Comparison of ENCODE assay signal across 27 cellular contexts in the genomic region with DNA sequence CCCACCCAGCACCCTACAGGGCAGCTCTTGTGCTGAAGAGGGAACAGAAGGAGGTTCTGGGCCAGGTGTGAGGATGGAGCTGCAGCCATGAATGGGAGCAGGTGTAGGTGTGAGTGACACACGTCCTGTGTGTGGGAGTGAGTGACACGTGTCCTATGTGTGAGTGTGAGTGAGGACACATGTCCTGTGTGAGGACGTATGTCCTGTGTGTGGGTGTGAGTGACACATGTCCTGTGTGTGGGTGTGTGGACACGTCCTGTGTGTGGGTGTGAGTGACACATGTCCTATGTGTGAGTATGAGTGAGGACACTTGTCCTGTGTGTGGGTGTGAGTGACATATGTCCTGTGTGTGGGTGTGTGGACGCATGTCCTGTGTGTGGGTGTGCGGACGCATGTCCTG. TPM values are rescaled to one million over a fixed set of nuclear protein-coding genes. Genes with fewer than 3 reads are reported as not detected.
DNase-seq lines count a peak whose midpoint lies in the region; ATAC-seq, FAIRE-seq and TF ChIP-seq lines count a peak whose summit lies in the region.
"Had no signal": no experiment of that assay in that cellular context is flagged by ENCODE, and none has a peak within 500 bp of the region (broad histone marks: within the 10 kb centered on the region; RNA-seq: fewer than 3 reads in every experiment).

No MANE protein-coding gene starts in this region.

- H4K91ac ChIP-seq in H1 (replicated peaks; ENCODE audit: insufficient read length, low read length), result no peak overlapping the region

- H2BK12ac ChIP-seq in H1 (ENCODE audit: low read depth, low read length), result 0 out of 2 replicates have a peak overlapping the region, but pooled peaks have one; percentile 27

- H3F3A ChIP-seq in GM23248 (ENCODE audit: insufficient read depth), result no peaks in the 10 kb centered on the region

- no peak for TF ChIP-seq POLR2A in H1 (IDR thresholded peaks at IDR 0.05; ENCODE audit: control extremely low read depth in 1 of 2, low read depth in 2 of 2, low read length in 2 of 2)

- no peak for TF ChIP-seq RAD21 in H1 (IDR thresholded peaks at IDR 0.05 in 1 of 2, conservative IDR thresholded peaks at IDR 0.05 in 1 of 2; ENCODE audit: low read depth in 2 of 2, low read length in 2 of 2)

- no peaks in the 10 kb centered on the region for H3K79me1 ChIP-seq in H1 (ENCODE audit: low read depth, low read length)

- no peak overlapping the region for H3K14ac ChIP-seq in H1 (ENCODE audit: insufficient read length)

- H2AK5ac ChIP-seq in H1 (ENCODE audit: low read depth, low read length), result 0 out of 2 replicates have a peak overlapping the region, but pooled peaks have one; percentile 82

- no peak overlapping the region for H3K4me3 ChIP-seq in H1 (ENCODE audit: extremely low read depth in 1 of 4, insufficient read depth in 2 of 4, low read depth in 3 of 4, low read length in 4 of 4)
- H3K4me3 ChIP-seq in GM23248, result no peak overlapping the region
- H3K4me3 ChIP-seq: breast epithelium had no signal

- H3K23me2 ChIP-seq in H1 (ENCODE audit: low read depth, low read length), result 0 out of 2 replicates have a peak, but pooled peaks cover 3% of the 10 kb centered on the region

- H2BK20ac ChIP-seq in H1 (ENCODE audit: low read length), result no peak overlapping the region

- POLR2A ChIA-PET in H1 (lab: Charles Lee; ENCODE audit: partially characterized antibody), result no interaction called here

- H3K56ac ChIP-seq in H1 (replicated peaks; ENCODE audit: insufficient read length, low read depth, low read length), result no peak overlapping the region

- ATAC-seq in stimulated activated naive CD8-positive, alpha-beta T cell treated with anti-CD3 and anti-CD28 coated beads, Interleukin-15, Interleukin-2, amounts not matched to agents 100 U/mL and 50 U/mL, for 24 hours, result peak; percentile 34
- ATAC-seq: left colon had no signal

- no peak overlapping the region for H2BK120ac ChIP-seq in H1 (replicated peaks; ENCODE audit: low read depth, low read length)

- TF ChIP-seq CTCF in H1 (IDR thresholded peaks at IDR 0.05; ENCODE audit: control extremely low read depth in 1 of 3, insufficient read depth in 1 of 3, low read depth in 1 of 3, low read length in 3 of 3), result no peak

- TF ChIP-seq EP300 in H1 (IDR thresholded peaks at IDR 0.05; ENCODE audit: borderline replicate concordance in 1 of 2, low read depth in 2 of 2, low read length in 2 of 2), result no peak

- no peaks in the 10 kb centered on the region for H3K27me3 ChIP-seq in H1 (replicated peaks in 1 of 4; ENCODE audit: control insufficient read depth in 3 of 4, extremely low read depth in 1 of 4, insufficient read depth in 3 of 4, low read length in 3 of 4)
- no peaks in the 10 kb centered on the region; the same call in 1 of the 2 replicates for H3K27me3 ChIP-seq in GM23248 (replicated peaks; ENCODE audit: insufficient read depth)

- H2BK5ac ChIP-seq in H1 (ENCODE audit: low read depth, low read length), result 0 out of 2 replicates have a peak overlapping the region, but pooled peaks have one; percentile 71

- H3K36me3 ChIP-seq in H1 (ENCODE audit: control insufficient read depth in 2 of 4, insufficient read depth in 4 of 4, low read length in 3 of 4) (no peaks in the 10 kb centered on the region; a peak in 1 of 8 replicates), GM23248 (ENCODE audit: low read depth) (no peaks in the 10 kb centered on the region)
- H3K36me3 ChIP-seq: breast epithelium had no signal

- H3K4ac ChIP-seq in H1 (replicated peaks; ENCODE audit: insufficient read length, low read depth, low read length), result no peak overlapping the region

- no peak overlapping the region for H2BK15ac ChIP-seq in H1 (ENCODE audit: low read length)

- H3K9me2 ChIP-seq in GM23248 (ENCODE audit: insufficient read depth), result no peaks in the 10 kb centered on the region

- 90% methylated on average over 7 of the region's 7 CpGs; no CpG with 5 or more reads in 1 of the 2 experiments for WGBS in H1 (ENCODE audit: extremely low coverage in 1 of 2, insufficient coverage in 1 of 2, insufficient read length in 1 of 2, insufficient replicate concordance in 2 of 2, low coverage in 1 of 2, low lambda C conversion rate in 2 of 2, missing lambda C conversion rate in 1 of 2), 2 experiments
- WGBS in GM23248 (ENCODE audit: low coverage in 1 of 2, low lambda C conversion rate in 2 of 2, missing lambda C conversion rate in 2 of 2), 2 experiments, result 62 to 75% methylated on average over 7 of the region's 7 CpGs

- no peak overlapping the region for H4K8ac ChIP-seq in H1 (ENCODE audit: extremely low read depth, insufficient read depth, low read length)

- H3K9me3 ChIP-seq in H1 (ENCODE audit: insufficient read depth in 2 of 2, low read depth in 1 of 2, low read length in 1 of 2) (peaks cover 11 to 12% of the 10 kb centered on the region in 2 experiments; a peak in 2 of 4 replicates), GM23248 (ENCODE audit: low read depth) (no peaks in the 10 kb centered on the region)
- H3K9me3 ChIP-seq: breast epithelium had no signal

- H2AFZ ChIP-seq in H1 (ENCODE audit: low read length) (no peak overlapping the region), GM23248 (no peak overlapping the region)

- H3K79me2 ChIP-seq in H1 (ENCODE audit: control insufficient read depth in 1 of 2, insufficient read depth in 2 of 2, low read length in 2 of 2), result no peaks in the 10 kb centered on the region
- no peaks in the 10 kb centered on the region for H3K79me2 ChIP-seq in GM23248 (ENCODE audit: insufficient read depth)

- no peak overlapping the region for H3K27ac ChIP-seq in H1 (ENCODE audit: low read depth, low read length)
- H3K27ac ChIP-seq in GM23248, result no peak overlapping the region
- H3K27ac ChIP-seq: breast epithelium, HL-60, VCaP had no signal

- no peak overlapping the region for H3K9ac ChIP-seq in H1 (replicated peaks in 1 of 4; ENCODE audit: extremely low read depth in 1 of 4, low read depth in 3 of 4, low read length in 3 of 4)
- no peak overlapping the region for H3K9ac ChIP-seq in GM23248

- no peak overlapping the region for H4K5ac ChIP-seq in H1 (ENCODE audit: insufficient read length, low read depth, low read length)

- H4K20me1 ChIP-seq in H1 (replicated peaks in 1 of 2; ENCODE audit: control insufficient read depth in 1 of 2, insufficient read depth in 2 of 2, low read length in 2 of 2), result peaks cover 0 to 4% of the 10 kb centered on the region in 2 experiments
- no peaks in the 10 kb centered on the region for H4K20me1 ChIP-seq in GM23248 (ENCODE audit: insufficient read depth)

- no peak overlapping the region for H3K18ac ChIP-seq in H1 (ENCODE audit: extremely low read depth, low read length)

- peaks cover 0 to 1% (median under 1%) of the 10 kb centered on the region in 4 experiments; a peak in 3 of 7 replicates for H3K4me1 ChIP-seq in H1 (replicated peaks in 1 of 4; ENCODE audit: control insufficient read depth in 3 of 4, insufficient read depth in 4 of 4, low read length in 3 of 4)
- H3K4me1 ChIP-seq in GM23248 (ENCODE audit: insufficient read depth), result no peaks in the 10 kb centered on the region
- H3K4me1 ChIP-seq: breast epithelium had no signal

- CTCF ChIA-PET in H1 (lab: Charles Lee; ENCODE audit: partially characterized antibody), result interaction anchor here (0.8 to 1.7 kb wide), 5 partner anchors 10 to 132 kb away, joined by 3 to 7 read pairs (median 4); no protein-coding TSS in a partner anchor

- H3K23ac ChIP-seq in H1 (ENCODE audit: insufficient read length), result no peak overlapping the region

- in situ Hi-C loops in GM23248 (cut with MboI), result no loop called here

- FAIRE-seq in H1 (lab: Jason Lieb, UNC), result no peak
- FAIRE-seq: A204.1, GM12892 had no signal

- peak; percentile 30 to 36 for DNase-seq in activated CD4-positive, alpha-beta T cell treated with anti-CD3 and anti-CD28 coated beads, Interleukin-2, amount 50 U/mL, for 4 hours
- no peak for DNase-seq in activated CD4-positive, alpha-beta T cell treated with anti-CD3 and anti-CD28 coated beads for 1 hour
- peak; percentile 18 for DNase-seq in stimulated activated CD8-positive, alpha-beta memory T cell treated with anti-CD3 and anti-CD28 coated beads, Interleukin-12 subunit alpha, Interleukin-12 subunit beta, amount 100 ng/mL, for 4 hours (ENCODE audit: low read depth)
- no peak for DNase-seq in stimulated activated CD8-positive, alpha-beta memory T cell treated with anti-CD3 and anti-CD28 coated beads, Interleukin-4, amount 100 ng/mL, for 48 hours
- DNase-seq in H1 (ENCODE audit: low read depth in 1 of 2, low spot score in 2 of 2) (no peak), GM23248 (no peak), DMS114 treated with DMSO at 0.1 percent for 48 hours (lab: John Stamatoyannopoulos, UW; ENCODE audit: unreplicated experiment) (no peak)
- DNase-seq in stimulated activated naive CD8-positive, alpha-beta T cell treated with anti-CD3 and anti-CD28 coated beads, Interleukin-15, Interleukin-2, amounts not matched to agents 100 U/mL and 50 U/mL, for 24 hours, result peak; percentile 22
- DNase-seq: activated CD8-positive, alpha-beta memory T cell treated with anti-CD3 and anti-CD28 coated beads for 24 hours; CD8-positive, alpha-beta memory T cell; DMS 273 treated with DMSO at 0.1 percent for 48 hours; HFFc6; hippocampal formation; immature natural killer cell; left colon; mammary epithelial cell; MV-4-11; NCI-H2171; NCI-H524 treated with DMSO at 0.1 percent for 48 hours; nephron progenitor cell; SHP77; substantia nigra had no signal

- H3K4me2 ChIP-seq in H1 (ENCODE audit: insufficient read depth in 1 of 2, low read depth in 2 of 2, low read length in 2 of 2), result no peak overlapping the region
- no peak overlapping the region for H3K4me2 ChIP-seq in GM23248 (ENCODE audit: unreplicated experiment)

RNA-seq across cellular contexts. Expression of gene MEGF6, which starts 26.4 kb away (rescaled TPM):
- total RNA-seq in H1 (2021; fragmentation: NEBNext Ultra II Directional; extraction: Animal tissue kit (Norgen Biotek cat#: 25700)), result 13.2 and 14.8 TPM in 2 replicates
- 4.1 and 9.5 TPM in 2 replicates for polyA plus RNA-seq in H1 (2011; rRNA removed)
- 7.8 TPM for polyA plus RNA-seq in H1 (2011; cell fraction: cytosol; rRNA removed)
- 88.4 TPM for polyA plus RNA-seq in H1 (2011; cell fraction: nucleus; rRNA removed)
- 7.4 to 14.6 TPM (median 10.8 TPM) in 4 replicates for polyA plus RNA-seq in H1 (2012, experiment 1 of 2)
- 1.4 TPM for polyA plus RNA-seq in H1 (2012, experiment 2 of 2)
- polyA plus RNA-seq in H1 (2013, experiment 1 of 2), result 4.9 TPM
- 4.4 TPM for polyA plus RNA-seq in H1 (2013, experiment 2 of 2)
- 1.7 and 3.0 TPM in 2 replicates for polyA minus RNA-seq in H1 (2011; rRNA and poly(A)+ RNA removed)
- polyA minus RNA-seq in H1 (2011; cell fraction: cytosol; rRNA and poly(A)+ RNA removed), result 9.0 TPM
- 24.4 TPM for polyA minus RNA-seq in H1 (2011; cell fraction: nucleus; rRNA and poly(A)+ RNA removed)
- total RNA-seq in GM23248 (2014; rRNA removed; shearing (Covaris generic)), result 108 and 129 TPM in 2 replicates
- 37.9 and 39.3 TPM in 2 replicates for polyA plus RNA-seq in GM23248 (2016; fragmentation: Nextera tagmentation; extraction: Ambion mirVana)

RNA-seq across cellular contexts. Expression of gene TPRG1L, which starts 39.9 kb away (rescaled TPM):
- 21.7 and 22.2 TPM in 2 replicates for total RNA-seq in H1 (2021; fragmentation: NEBNext Ultra II Directional; extraction: Animal tissue kit (Norgen Biotek cat#: 25700))
- 19.8 and 22.3 TPM in 2 replicates for polyA plus RNA-seq in H1 (2011; rRNA removed)
- 21.1 TPM for polyA plus RNA-seq in H1 (2011; cell fraction: cytosol; rRNA removed)
- polyA plus RNA-seq in H1 (2011; cell fraction: nucleus; rRNA removed), result 10.8 TPM
- 17.4 to 21.5 TPM (median 21.1 TPM) in 4 replicates for polyA plus RNA-seq in H1 (2012, experiment 1 of 2)
- polyA plus RNA-seq in H1 (2012, experiment 2 of 2), result 23.7 TPM
- 13.6 TPM for polyA plus RNA-seq in H1 (2013, experiment 1 of 2)
- 13.7 TPM for polyA plus RNA-seq in H1 (2013, experiment 2 of 2)
- 15.2 and 19.2 TPM in 2 replicates for polyA minus RNA-seq in H1 (2011; rRNA and poly(A)+ RNA removed)
- 15.5 TPM for polyA minus RNA-seq in H1 (2011; cell fraction: cytosol; rRNA and poly(A)+ RNA removed)
- polyA minus RNA-seq in H1 (2011; cell fraction: nucleus; rRNA and poly(A)+ RNA removed), result 6.6 TPM
- total RNA-seq in GM23248 (2014; rRNA removed; shearing (Covaris generic)), result 27.6 and 30.9 TPM in 2 replicates
- 30.7 and 30.9 TPM in 2 replicates for polyA plus RNA-seq in GM23248 (2016; fragmentation: Nextera tagmentation; extraction: Ambion mirVana)

Comparison
In these comparisons a context has a peak if more than half of its experiments do, and no peak if none do; other contexts are left out.
1. DNase-seq: peak in activated CD4-positive, alpha-beta T cell treated with anti-CD3 and anti-CD28 coated beads, Interleukin-2, amount 50 U/mL, for 4 hours (2 of 2), stimulated activated CD8-positive, alpha-beta memory T cell treated with anti-CD3 and anti-CD28 coated beads, Interleukin-12 subunit alpha, Interleukin-12 subunit beta, amount 100 ng/mL, for 4 hours (single experiment) and stimulated activated naive CD8-positive, alpha-beta T cell treated with anti-CD3 and anti-CD28 coated beads, Interleukin-15, Interleukin-2, amounts not matched to agents 100 U/mL and 50 U/mL, for 24 hours (single experiment); none in activated CD4-positive, alpha-beta T cell treated with anti-CD3 and anti-CD28 coated beads for 1 hour (single experiment), stimulated activated CD8-positive, alpha-beta memory T cell treated with anti-CD3 and anti-CD28 coated beads, Interleukin-4, amount 100 ng/mL, for 48 hours (single experiment), H1 (0 of 2), GM23248 (single experiment) and DMS114 treated with DMSO at 0.1 percent for 48 hours (single experiment).